8 cellular contexts compared by ENCODE assay signal in genomic region chr6:41288025-41288777, GRCh38.
A peak's percentile ranks its signal among the peaks of the same experiment; 100 is the strongest.
DNase-seq lines count a peak whose midpoint lies in the region; ATAC-seq lines count a peak whose summit lies in the region.
"Had no signal": no experiment of that assay in that cellular context is flagged by ENCODE, and none has a peak within 500 bp of the region (broad histone marks: within the 10 kb centered on the region; RNA-seq: fewer than 3 reads in every experiment).

No MANE protein-coding gene starts in this region.

- DNase-seq in NCI-H1105 (lab: John Stamatoyannopoulos, UW) (peak; percentile 95), amniotic epithelial cell (ENCODE audit: low read depth) (peak; percentile 38), UCSD-AML1 (lab: John Stamatoyannopoulos, UW; ENCODE audit: unreplicated experiment) (no peak)
- DNase-seq in stimulated activated naive B cell treated with anti-CD40 and anti-IgM and Interleukin-4, amounts not matched to agents 10 μg/mL and 1 μg/mL and 100 μg/mL, for 72 hours = no peak
- no peak for DNase-seq in stimulated activated naive CD4-positive, alpha-beta T cell treated with Interleukin-2 at 50 U/mL for 16 hours (lab: John Stamatoyannopoulos, UW)

- peaks cover 5 to 11% of the 10 kb centered on the region in 2 donors for H3K27me3 Mint-ChIP-seq in stimulated activated naive B cell treated with anti-CD40 and anti-IgM and Interleukin-4, amounts not matched to agents 10 μg/mL and 1 μg/mL and 100 μg/mL, for 72 hours

- H3K27ac Mint-ChIP-seq in stimulated activated naive B cell treated with anti-CD40 and anti-IgM and Interleukin-4, amounts not matched to agents 10 μg/mL and 1 μg/mL and 100 μg/mL, for 72 hours = peak overlapping the region; percentile 37

- H3K4me1 Mint-ChIP-seq in stimulated activated naive B cell treated with anti-CD40 and anti-IgM and Interleukin-4, amounts not matched to agents 10 μg/mL and 1 μg/mL and 100 μg/mL, for 72 hours = peaks cover 0 to 7% of the 10 kb centered on the region in 2 donors
- H3K4me1 Mint-ChIP-seq: central memory CD8-positive, alpha-beta T cell had no signal

- no peak overlapping the region for H3K4me3 Mint-ChIP-seq in stimulated activated naive B cell treated with anti-CD40 and anti-IgM and Interleukin-4, amounts not matched to agents 10 μg/mL and 1 μg/mL and 100 μg/mL, for 72 hours
- H3K4me3 Mint-ChIP-seq: central memory CD8-positive, alpha-beta T cell had no signal

- ATAC-seq in GM19452 (IDR thresholded peaks at IDR 0.05; ENCODE audit: unreplicated experiment) = peak; percentile 49
- ATAC-seq in stimulated activated naive B cell treated with anti-CD40 and anti-IgM and Interleukin-4, amounts not matched to agents 10 μg/mL and 1 μg/mL and 100 μg/mL, for 72 hours (replicated peaks) = peak; percentile 49 to 80
- no peak for ATAC-seq in HG02610 (IDR thresholded peaks at IDR 0.05; ENCODE audit: unreplicated experiment)

- no peaks in the 10 kb centered on the region for H3K36me3 Mint-ChIP-seq in stimulated activated naive B cell treated with anti-CD40 and anti-IgM and Interleukin-4, amounts not matched to agents 10 μg/mL and 1 μg/mL and 100 μg/mL, for 72 hours

- peaks cover 2 to 3% of the 10 kb centered on the region in 2 donors for H3K9me3 Mint-ChIP-seq in stimulated activated naive B cell treated with anti-CD40 and anti-IgM and Interleukin-4, amounts not matched to agents 10 μg/mL and 1 μg/mL and 100 μg/mL, for 72 hours
- H3K9me3 Mint-ChIP-seq: central memory CD8-positive, alpha-beta T cell had no signal

Comparison
In these comparisons a context has a peak if more than half of its experiments do, and no peak if none do; other contexts are left out.
1. DNase-seq: peak in NCI-H1105 (single experiment) and amniotic epithelial cell (single experiment); none in stimulated activated naive B cell treated with anti-CD40 and anti-IgM and Interleukin-4, amounts not matched to agents 10 μg/mL and 1 μg/mL and 100 μg/mL, for 72 hours (single experiment), UCSD-AML1 (single experiment) and stimulated activated naive CD4-positive, alpha-beta T cell treated with Interleukin-2 at 50 U/mL for 16 hours (single experiment).